ENCODE assay signal across 2 cellular contexts in genomic region chr11:131154329-131154728, GRCh38.
TF ChIP-seq lines count a peak whose summit lies in the region.

No MANE protein-coding gene starts in this region.

TF ChIP-seq in GM23338, 12 proteins besides CTCF, POLR2A, EP300 and RAD21 (continued from another document):
- TF ChIP-seq ZNF462 (CRISPR knock-in tag; IDR thresholded peaks at IDR 0.05): no peak
- no peak for TF ChIP-seq STAT1 (IDR thresholded peaks at IDR 0.05; ENCODE audit: unreplicated experiment)
- TF ChIP-seq EZH2phosphoT487 (IDR thresholded peaks at IDR 0.05; ENCODE audit: unreplicated experiment): no peak
- no peak for TF ChIP-seq ETS1 (IDR thresholded peaks at IDR 0.05)
- no peak for TF ChIP-seq ZNF114 (CRISPR knock-in tag; IDR thresholded peaks at IDR 0.05)
- no peak for TF ChIP-seq NANOG (IDR thresholded peaks at IDR 0.05; ENCODE audit: borderline replicate concordance)
- TF ChIP-seq ZNF331 (CRISPR knock-in tag; IDR thresholded peaks at IDR 0.05; ENCODE audit: low read depth): no peak
TF ChIP-seq in GM23338: peak in this region for 0.

TF ChIP-seq in WTC11, 78 proteins besides CTCF, POLR2A, EP300 and RAD21 (continued from another document):
- TF ChIP-seq GRHL2 (CRISPR knock-in tag; IDR thresholded peaks at IDR 0.05; ENCODE audit: insufficient replicate concordance, severe bottlenecking): no peak
- no peak for TF ChIP-seq ZNF232 (CRISPR knock-in tag; IDR thresholded peaks at IDR 0.05)
- TF ChIP-seq ZNF671 (CRISPR knock-in tag; IDR thresholded peaks at IDR 0.05): no peak
- TF ChIP-seq ARID4B (CRISPR knock-in tag; IDR thresholded peaks at IDR 0.05; ENCODE audit: borderline replicate concordance): no peak
- TF ChIP-seq RORB (CRISPR knock-in tag; IDR thresholded peaks at IDR 0.05): no peak
- TF ChIP-seq SOX15 (CRISPR knock-in tag; IDR thresholded peaks at IDR 0.05): no peak
- TF ChIP-seq CREB1 (CRISPR knock-in tag; IDR thresholded peaks at IDR 0.05): no peak
- TF ChIP-seq, protein P1, sequence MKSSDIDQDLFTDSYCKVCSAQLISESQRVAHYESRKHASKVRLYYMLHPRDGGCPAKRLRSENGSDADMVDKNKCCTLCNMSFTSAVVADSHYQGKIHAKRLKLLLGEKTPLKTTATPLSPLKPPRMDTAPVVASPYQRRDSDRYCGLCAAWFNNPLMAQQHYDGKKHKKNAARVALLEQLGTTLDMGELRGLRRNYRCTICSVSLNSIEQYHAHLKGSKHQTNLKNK (CRISPR knock-in tag; IDR thresholded peaks at IDR 0.05): no peak
- no peak for TF ChIP-seq ELF4 (CRISPR knock-in tag; IDR thresholded peaks at IDR 0.05; ENCODE audit: low read depth)
- TF ChIP-seq, protein P2, sequence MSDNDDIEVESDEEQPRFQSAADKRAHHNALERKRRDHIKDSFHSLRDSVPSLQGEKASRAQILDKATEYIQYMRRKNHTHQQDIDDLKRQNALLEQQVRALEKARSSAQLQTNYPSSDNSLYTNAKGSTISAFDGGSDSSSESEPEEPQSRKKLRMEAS (CRISPR knock-in tag; IDR thresholded peaks at IDR 0.05): no peak
- no peak for TF ChIP-seq RELA (CRISPR knock-in tag; IDR thresholded peaks at IDR 0.05; ENCODE audit: borderline replicate concordance)
- TF ChIP-seq, protein P3, sequence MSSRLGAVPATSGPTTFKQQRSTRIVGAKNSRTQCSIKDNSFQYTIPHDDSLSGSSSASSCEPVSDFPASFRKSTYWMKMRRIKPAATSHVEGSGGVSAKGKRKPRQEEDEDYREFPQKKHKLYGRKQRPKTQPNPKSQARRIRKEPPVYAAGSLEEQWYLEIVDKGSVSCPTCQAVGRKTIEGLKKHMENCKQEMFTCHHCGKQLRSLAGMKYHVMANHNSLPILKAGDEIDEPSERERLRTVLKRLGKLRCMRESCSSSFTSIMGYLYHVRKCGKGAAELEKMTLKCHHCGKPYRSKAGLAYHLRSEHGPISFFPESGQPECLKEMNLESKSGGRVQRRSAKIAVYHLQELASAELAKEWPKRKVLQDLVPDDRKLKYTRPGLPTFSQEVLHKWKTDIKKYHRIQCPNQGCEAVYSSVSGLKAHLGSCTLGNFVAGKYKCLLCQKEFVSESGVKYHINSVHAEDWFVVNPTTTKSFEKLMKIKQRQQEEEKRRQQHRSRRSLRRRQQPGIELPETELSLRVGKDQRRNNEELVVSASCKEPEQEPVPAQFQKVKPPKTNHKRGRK (CRISPR knock-in tag; IDR thresholded peaks at IDR 0.05; ENCODE audit: borderline replicate concordance): no peak
- no peak for TF ChIP-seq SMAD4 (CRISPR knock-in tag; IDR thresholded peaks at IDR 0.05)
- no peak for TF ChIP-seq SP1 (CRISPR knock-in tag; conservative IDR thresholded peaks at IDR 0.05)
